1 cellular context compared by ENCODE assay signal in the genomic region with DNA sequence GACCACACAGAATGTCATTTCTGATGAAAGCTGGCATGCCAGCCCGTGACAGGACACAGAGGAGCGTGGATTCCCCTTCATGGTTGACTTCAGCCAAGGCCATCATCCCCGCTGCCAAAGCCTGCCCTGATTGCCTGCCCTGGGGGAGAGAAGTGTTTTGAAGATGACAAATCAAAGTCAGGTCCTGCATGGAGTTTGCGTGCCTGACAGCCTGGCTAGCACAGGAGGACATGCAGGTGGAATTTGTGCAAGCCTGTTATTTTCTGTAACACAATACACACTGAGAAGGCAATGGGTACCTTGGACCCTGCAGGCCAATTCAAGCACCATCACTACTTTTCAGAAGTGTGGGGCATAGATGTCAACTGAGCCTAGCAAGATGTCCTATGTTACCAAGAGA.
TF ChIP-seq lines count a peak whose summit lies in the region.

No MANE protein-coding gene starts in this region.

TF ChIP-seq in H1, 55 proteins besides CTCF, POLR2A, EP300 and RAD21:
- TF ChIP-seq HDAC6 (IDR thresholded peaks at IDR 0.05; ENCODE audit: low read depth, low read length) (no peak), ZNF274 (IDR thresholded peaks at IDR 0.05; ENCODE audit: borderline replicate concordance, extremely low read depth, low read length) (no peak), SIRT6 (IDR thresholded peaks at IDR 0.05; ENCODE audit: low read length) (no peak), CHD1 (IDR thresholded peaks at IDR 0.05; ENCODE audit: low read depth, low read length) (no peak), NANOG (IDR thresholded peaks at IDR 0.05; ENCODE audit: insufficient read depth, low read depth, low read length, poor library complexity, severe bottlenecking) (no peak), RFX5 (IDR thresholded peaks at IDR 0.05; ENCODE audit: borderline replicate concordance, low read depth, low read length) (no peak), RNF2 (IDR thresholded peaks at IDR 0.05; ENCODE audit: borderline replicate concordance, low read depth, low read length, missing control alignments, poor library complexity, severe bottlenecking) (no peak), SRF (IDR thresholded peaks at IDR 0.05; ENCODE audit: low read depth, low read length) (no peak), SP4 (IDR thresholded peaks at IDR 0.05; ENCODE audit: low read length) (no peak), EGR1 (IDR thresholded peaks at IDR 0.05; ENCODE audit: borderline replicate concordance, low read depth, low read length) (no peak), POU5F1 (IDR thresholded peaks at IDR 0.05; ENCODE audit: low read depth, low read length) (no peak)
